ENCODE assay signal across 8 cellular contexts in genomic region chr2:101418704-101419663, GRCh38. TPM values are rescaled to one million over a fixed set of nuclear protein-coding genes. Genes with fewer than 3 reads are reported as not detected.
DNase-seq lines count a peak whose midpoint lies in the region; ATAC-seq, FAIRE-seq and TF ChIP-seq lines count a peak whose summit lies in the region.

No MANE protein-coding gene starts in this region.

- no peaks in the 10 kb centered on the region for H3K9me3 Mint-ChIP-seq in natural killer cell

- H3K27me3 Mint-ChIP-seq in natural killer cell (ENCODE audit: low read depth in 2 of 2), result peaks cover 0 to 6% of the 10 kb centered on the region in 2 donors

- POLR2A ChIA-PET in AG04449 (lab: Yijun Ruan, JAX), result interaction anchor here (2.0 kb wide), 1 partner anchor 278 kb away, joined by 5 read pairs; the partner anchor contains the start of gene MAP4K4

- H3K4me3 Mint-ChIP-seq in natural killer cell, result no peak overlapping the region

- DNase-seq in AG04449 (ENCODE audit: low read depth, low spot score) (no peak), GM18507 (ENCODE audit: extremely low spot score, insufficient read length, low read depth) (peak; percentile 9), NCI-H82 (lab: John Stamatoyannopoulos, UW) (peak; percentile 82), epithelial cell of proximal tubule (ENCODE audit: low read depth) (no peak), natural killer cell (no peak), superior temporal gyrus (ENCODE audit: extremely low spot score) (peak; percentile 78)
- peak; percentile 68 for DNase-seq in activated CD8-positive, alpha-beta memory T cell treated with anti-CD3 and anti-CD28 coated beads for 24 hours

- H3K36me3 Mint-ChIP-seq in natural killer cell, result no peaks in the 10 kb centered on the region

- ATAC-seq in natural killer cell, result peak; percentile 59 to 74 (median 69)
- no peak for ATAC-seq in HG03045 (IDR thresholded peaks at IDR 0.05; ENCODE audit: unreplicated experiment)

- H3K4me1 Mint-ChIP-seq in natural killer cell, result no peaks in the 10 kb centered on the region

- intact Hi-C loops in natural killer cell (cut with micrococcal nuclease), result loop anchor here (1.0 kb wide), 1 partner anchor 413 kb away; no protein-coding TSS in a partner anchor

- FAIRE-seq in GM18507 (lab: Jason Lieb, UNC), result peak; percentile 57

- H3K4me3 ChIP-seq in AG04449 (ENCODE audit: low read depth, low read length), result no peak overlapping the region
- no peak overlapping the region for H3K4me3 ChIP-seq in epithelial cell of proximal tubule (ENCODE audit: low read depth, low read length)

- no peak overlapping the region for H3K27ac Mint-ChIP-seq in natural killer cell

- CTCF ChIA-PET in AG04449 (lab: Yijun Ruan, JAX), result interaction anchor here (0.7 to 8.7 kb wide), 68 partner anchors 10 to 822 kb away, joined by 3 to 123 read pairs (median 5); partner anchors contain the start of genes MAP4K4 and RFX8

- TF ChIP-seq CTCF in AG04449 (IDR thresholded peaks at IDR 0.05; ENCODE audit: insufficient read depth, low read length, missing control alignments), result peak; percentile 52
- TF ChIP-seq CTCF in epithelial cell of proximal tubule (conservative IDR thresholded peaks at IDR 0.05; ENCODE audit: low read depth, low read length), result peak; percentile 85
- peak; percentile 68 for TF ChIP-seq CTCF in natural killer cell (IDR thresholded peaks at IDR 0.05)

RNA-seq across cellular contexts. Expression of gene CREG2, which starts 31.7 kb away (rescaled TPM):
- total RNA-seq in epithelial cell of proximal tubule, result 3.1 TPM in 1 of 2 replicates, not detected in the other
- total RNA-seq in natural killer cell, result not detected

RNA-seq across cellular contexts. Expression of gene RFX8, which starts 55.9 kb away (rescaled TPM):
- total RNA-seq in epithelial cell of proximal tubule (not detected in 2 replicates), natural killer cell (under 1 TPM in 1 of 3 donors, not detected in 2; 0.68 TPM)

Comparison
In these comparisons a context has a peak if more than half of its experiments do, and no peak if none do; other contexts are left out.
1. DNase-seq: peak in GM18507 (single experiment), NCI-H82 (single experiment), activated CD8-positive, alpha-beta memory T cell treated with anti-CD3 and anti-CD28 coated beads for 24 hours (single experiment) and superior temporal gyrus (single experiment); none in AG04449 (single experiment), epithelial cell of proximal tubule (single experiment) and natural killer cell (single experiment).
2. Peak in every context shown above with its lines, with median percentiles within 50 percentile points of each other: CTCF ChIP-seq.